In the genomic region with DNA sequence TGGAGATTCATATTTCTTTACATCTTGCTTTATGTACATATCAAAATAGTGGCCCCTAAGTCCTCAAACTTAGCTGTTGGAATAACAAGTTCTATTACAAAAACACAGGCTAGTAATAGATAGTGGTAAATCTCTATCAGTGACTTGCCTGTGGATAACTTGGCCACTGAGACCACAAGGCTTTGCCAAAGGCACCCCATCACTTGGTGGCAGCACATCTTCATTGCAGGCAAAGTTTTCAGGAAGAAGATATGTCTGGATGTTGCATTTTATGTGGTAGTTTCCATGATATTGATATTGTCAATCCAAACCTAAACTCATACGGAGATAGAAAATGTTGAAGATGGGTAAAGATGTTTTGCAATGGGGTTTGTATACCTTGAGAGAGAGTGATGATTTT, we compare ENCODE assay signal across 24 cellular contexts.
DNase-seq lines count a peak whose midpoint lies in the region; ATAC-seq and TF ChIP-seq lines count a peak whose summit lies in the region.
"Had no signal": no experiment of that assay in that cellular context is flagged by ENCODE, and none has a peak within 500 bp of the region (broad histone marks: within the 10 kb centered on the region; RNA-seq: fewer than 3 reads in every experiment).

No MANE protein-coding gene starts in this region.

- DNase-seq in Ammon's horn (ENCODE audit: low spot score) (peak; percentile 67), fibroblast of peridontal ligament (ENCODE audit: extremely low read depth) (peak; percentile 21), pons (ENCODE audit: low spot score) (peak; percentile 68), SW 1271 (lab: John Stamatoyannopoulos, UW) (no peak)
- DNase-seq: activated CD4-positive, alpha-beta T cell treated with anti-CD3 and anti-CD28 coated beads, Interleukin-2, amount 10 ng/mL, durations not matched to agents 24 days and 14 days; activated naive CD4-positive, alpha-beta T cell treated with Interleukin-2 at 50 U/mL for 16 hours; activated T-cell treated with anti-CD3 and anti-CD28 coated beads, Interleukin-2, amount 50 U/mL, for 48 hours; adrenal gland; AML-193; CD8-positive, alpha-beta T cell; H9; left lung; NCI-H1694 treated with DMSO at 0.1 percent for 48 hours; NCI-H526; pancreas; stimulated activated naive CD8-positive, alpha-beta T cell treated with anti-CD3 and anti-CD28 coated beads, Interleukin-15, Interleukin-2, amounts not matched to agents 100 U/mL and 50 U/mL, for 24 hours; tibial artery; WERI-Rb-1 had no signal

- peak; percentile 16; the same call in 1 of the 2 replicates for TF ChIP-seq RAD21 in Ishikawa (IDR thresholded peaks at IDR 0.05; ENCODE audit: low read depth)

- TF ChIP-seq EP300 in Ishikawa (IDR thresholded peaks at IDR 0.05; ENCODE audit: borderline replicate concordance), result no peak

- ATAC-seq in GM19452 (IDR thresholded peaks at IDR 0.05; ENCODE audit: unreplicated experiment) (no peak), GM18873 (IDR thresholded peaks at IDR 0.05; ENCODE audit: low FRiP score, unreplicated experiment) (no peak)
- ATAC-seq: CD8-positive, alpha-beta T cell; left lung; natural killer cell treated with Interleukin-12 subunit alpha and Interleukin-12 subunit beta and Interleukin-15 and Interleukin-18, amount 100 ng/mL, for 72 hours; pancreas; sciatic nerve; SK-N-SH treated with all-trans-retinoic acid at 6 μM for 48 hours had no signal

TF ChIP-seq in Ishikawa, 13 proteins besides CTCF, POLR2A, EP300 and RAD21:
- TF ChIP-seq YY1 (IDR thresholded peaks at IDR 0.05; ENCODE audit: low read depth) (no peak), CREB1 (IDR thresholded peaks at IDR 0.05; ENCODE audit: low read depth) (no peak), FOXM1 (IDR thresholded peaks at IDR 0.05; ENCODE audit: borderline replicate concordance, low read depth) (no peak), ZBTB7A (IDR thresholded peaks at IDR 0.05; ENCODE audit: low read depth) (no peak), NFIC (IDR thresholded peaks at IDR 0.05) (no peak), TAF1 (IDR thresholded peaks at IDR 0.05; ENCODE audit: low read depth) (no peak), TEAD4 (IDR thresholded peaks at IDR 0.05) (no peak), EGR1 (IDR thresholded peaks at IDR 0.05) (no peak), TCF12 (IDR thresholded peaks at IDR 0.05; ENCODE audit: low read depth) (no peak), CEBPB (IDR thresholded peaks at IDR 0.05) (no peak)
- TF ChIP-seq, protein P1, sequence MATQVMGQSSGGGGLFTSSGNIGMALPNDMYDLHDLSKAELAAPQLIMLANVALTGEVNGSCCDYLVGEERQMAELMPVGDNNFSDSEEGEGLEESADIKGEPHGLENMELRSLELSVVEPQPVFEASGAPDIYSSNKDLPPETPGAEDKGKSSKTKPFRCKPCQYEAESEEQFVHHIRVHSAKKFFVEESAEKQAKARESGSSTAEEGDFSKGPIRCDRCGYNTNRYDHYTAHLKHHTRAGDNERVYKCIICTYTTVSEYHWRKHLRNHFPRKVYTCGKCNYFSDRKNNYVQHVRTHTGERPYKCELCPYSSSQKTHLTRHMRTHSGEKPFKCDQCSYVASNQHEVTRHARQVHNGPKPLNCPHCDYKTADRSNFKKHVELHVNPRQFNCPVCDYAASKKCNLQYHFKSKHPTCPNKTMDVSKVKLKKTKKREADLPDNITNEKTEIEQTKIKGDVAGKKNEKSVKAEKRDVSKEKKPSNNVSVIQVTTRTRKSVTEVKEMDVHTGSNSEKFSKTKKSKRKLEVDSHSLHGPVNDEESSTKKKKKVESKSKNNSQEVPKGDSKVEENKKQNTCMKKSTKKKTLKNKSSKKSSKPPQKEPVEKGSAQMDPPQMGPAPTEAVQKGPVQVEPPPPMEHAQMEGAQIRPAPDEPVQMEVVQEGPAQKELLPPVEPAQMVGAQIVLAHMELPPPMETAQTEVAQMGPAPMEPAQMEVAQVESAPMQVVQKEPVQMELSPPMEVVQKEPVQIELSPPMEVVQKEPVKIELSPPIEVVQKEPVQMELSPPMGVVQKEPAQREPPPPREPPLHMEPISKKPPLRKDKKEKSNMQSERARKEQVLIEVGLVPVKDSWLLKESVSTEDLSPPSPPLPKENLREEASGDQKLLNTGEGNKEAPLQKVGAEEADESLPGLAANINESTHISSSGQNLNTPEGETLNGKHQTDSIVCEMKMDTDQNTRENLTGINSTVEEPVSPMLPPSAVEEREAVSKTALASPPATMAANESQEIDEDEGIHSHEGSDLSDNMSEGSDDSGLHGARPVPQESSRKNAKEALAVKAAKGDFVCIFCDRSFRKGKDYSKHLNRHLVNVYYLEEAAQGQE (IDR thresholded peaks at IDR 0.05; ENCODE audit: low read depth), result no peak
- TF ChIP-seq, protein P2, sequence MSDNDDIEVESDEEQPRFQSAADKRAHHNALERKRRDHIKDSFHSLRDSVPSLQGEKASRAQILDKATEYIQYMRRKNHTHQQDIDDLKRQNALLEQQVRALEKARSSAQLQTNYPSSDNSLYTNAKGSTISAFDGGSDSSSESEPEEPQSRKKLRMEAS (IDR thresholded peaks at IDR 0.05), result no peak
- TF ChIP-seq, protein P3, sequence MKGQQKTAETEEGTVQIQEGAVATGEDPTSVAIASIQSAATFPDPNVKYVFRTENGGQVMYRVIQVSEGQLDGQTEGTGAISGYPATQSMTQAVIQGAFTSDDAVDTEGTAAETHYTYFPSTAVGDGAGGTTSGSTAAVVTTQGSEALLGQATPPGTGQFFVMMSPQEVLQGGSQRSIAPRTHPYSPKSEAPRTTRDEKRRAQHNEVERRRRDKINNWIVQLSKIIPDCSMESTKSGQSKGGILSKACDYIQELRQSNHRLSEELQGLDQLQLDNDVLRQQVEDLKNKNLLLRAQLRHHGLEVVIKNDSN (IDR thresholded peaks at IDR 0.05), result no peak

Comparison
In these comparisons a context has a peak if more than half of its experiments do, and no peak if none do; other contexts are left out.
1. DNase-seq: peak in Ammon's horn (single experiment), fibroblast of peridontal ligament (single experiment) and pons (single experiment); none in SW 1271 (0 of 2).